In genomic region chr7:154677454-154677853, GRCh38 we compare ENCODE assay signal across 19 cellular contexts.
"Had no signal": no experiment of that assay in that cellular context is flagged by ENCODE, and none has a peak within 500 bp of the region (broad histone marks: within the 10 kb centered on the region; RNA-seq: fewer than 3 reads in every experiment).

No MANE protein-coding gene starts in this region.

- DNase-seq: colonic mucosa; cortex of kidney; effector CD8-positive, alpha-beta T cell; effector memory CD8-positive, alpha-beta T cell; endodermal cell; esophagus squamous epithelium; foreskin fibroblast; foreskin melanocyte; gastrocnemius medialis; heart right ventricle; hippocampal formation; left cardiac atrium; left lung; left ventricle myocardium superior; lower lobe of right lung; mesendoderm; midbrain had no signal

- H3K27me3 ChIP-seq: colonic mucosa, esophagus squamous epithelium, gastrocnemius medialis had no signal

- H3K27ac ChIP-seq: epithelial cell of prostate, esophagus squamous epithelium, gastrocnemius medialis, heart right ventricle, left lung, lower lobe of right lung had no signal

- ATAC-seq: effector memory CD8-positive, alpha-beta T cell; esophagus mucosa; gastrocnemius medialis; heart right ventricle; left cardiac atrium; left lung; left ventricle myocardium superior; lower lobe of right lung had no signal

- H3K4me1 ChIP-seq: colonic mucosa, esophagus squamous epithelium, gastrocnemius medialis, heart right ventricle, left lung, lower lobe of right lung had no signal

- H3K9me3 ChIP-seq: colonic mucosa, gastrocnemius medialis, lower lobe of right lung had no signal

- H3K4me3 ChIP-seq: colonic mucosa, esophagus squamous epithelium, gastrocnemius medialis, heart right ventricle, left lung, lower lobe of right lung had no signal

- H3K36me3 ChIP-seq: colonic mucosa, esophagus squamous epithelium, gastrocnemius medialis, heart right ventricle, left lung, lower lobe of right lung had no signal
